23 cellular contexts compared by ENCODE assay signal in genomic region chr16:995087-995486, GRCh38. TPM values are rescaled to one million over a fixed set of nuclear protein-coding genes. Genes with fewer than 3 reads are reported as not detected.
A peak's percentile ranks its signal among the peaks of the same experiment; 100 is the strongest.
DNase-seq lines count a peak whose midpoint lies in the region; ATAC-seq and TF ChIP-seq lines count a peak whose summit lies in the region.
"Had no signal": no experiment of that assay in that cellular context is flagged by ENCODE, and none has a peak within 500 bp of the region (broad histone marks: within the 10 kb centered on the region; RNA-seq: fewer than 3 reads in every experiment).

No MANE protein-coding gene starts in this region.

- H3K27ac Mint-ChIP-seq in naive thymus-derived CD8-positive, alpha-beta T cell: peak overlapping the region in 6 of 10 donors; percentile 16 to 96 (median 54)
- H3K27ac Mint-ChIP-seq: H9; stimulated activated naive CD8-positive, alpha-beta T cell treated with anti-CD3 and anti-CD28 coated beads, Interleukin-15, Interleukin-2, amounts not matched to agents 100 ng/mL and 50 ng/mL, for 24 hours had no signal

- TF ChIP-seq CTCF in epithelial cell of esophagus (IDR thresholded peaks at IDR 0.05; ENCODE audit: insufficient read depth, low read depth, low read length, missing control alignments): no peak

- peak overlapping the region in 5 of 10 donors; percentile 14 to 86 (median 36) for H3K4me3 Mint-ChIP-seq in naive thymus-derived CD8-positive, alpha-beta T cell
- H3K4me3 Mint-ChIP-seq: H9; stimulated activated naive CD8-positive, alpha-beta T cell treated with anti-CD3 and anti-CD28 coated beads, Interleukin-15, Interleukin-2, amounts not matched to agents 100 ng/mL and 50 ng/mL, for 24 hours had no signal

- H2BK5ac ChIP-seq in neuronal stem cell (ENCODE audit: low read length): no peak overlapping the region

- H3K14ac ChIP-seq in neuronal stem cell (ENCODE audit: low read length): no peak overlapping the region

- H3K18ac ChIP-seq in neuronal stem cell (ENCODE audit: low read length): no peak overlapping the region

- POLR2A ChIA-PET in naive thymus-derived CD8-positive, alpha-beta T cell (lab: Charles Lee): interaction anchor here (0.9 to 14.6 kb wide), 3 partner anchors 9 to 788 kb away, joined by 3 to 171 read pairs (median 3); partner anchors contain the start of genes NUBP2, SOX8 and SPSB3

- H3K4me3 ChIP-seq in SJCRH30 (no peak overlapping the region), epithelial cell of esophagus (ENCODE audit: low read length) (no peak overlapping the region), neuronal stem cell (ENCODE audit: low read length in 2 of 2) (peak overlapping the region in 1 of 2 donors; percentile 23)
- H3K4me3 ChIP-seq: BLaER1 treated with 17β-estradiol and CSF1 and Interleukin-3, amounts not matched to agents 10 nM and 100 nM; body of pancreas; SK-N-MC had no signal

- H3K27ac ChIP-seq in SJCRH30: no peak overlapping the region
- H3K27ac ChIP-seq in neuronal stem cell (replicated peaks; ENCODE audit: low read length): no peak overlapping the region
- H3K27ac ChIP-seq: BLaER1 treated with 17β-estradiol and CSF1 and Interleukin-3, amounts not matched to agents 10 nM and 100 nM; body of pancreas; SK-N-MC had no signal

- no peak for ATAC-seq in naive thymus-derived CD8-positive, alpha-beta T cell
- no peak for ATAC-seq in HG03175 (IDR thresholded peaks at IDR 0.05; ENCODE audit: unreplicated experiment)
- ATAC-seq in GM19463 (IDR thresholded peaks at IDR 0.05; ENCODE audit: unreplicated experiment): no peak
- ATAC-seq: body of pancreas had no signal

- H2BK15ac ChIP-seq in neuronal stem cell (ENCODE audit: low read length): no peak overlapping the region

- H3K27me3 ChIP-seq in SJCRH30 (no peaks in the 10 kb centered on the region), neuronal stem cell (ENCODE audit: control insufficient read depth in 3 of 3, insufficient read depth in 3 of 3, low read depth in 1 of 3, low read length in 3 of 3) (peaks cover 0 to 15% (median 0%) of the 10 kb centered on the region in 3 experiments)
- H3K27me3 ChIP-seq: body of pancreas had no signal

- H3K36me3 Mint-ChIP-seq in naive thymus-derived CD8-positive, alpha-beta T cell: peaks cover 4 to 10% (median 7%) of the 10 kb centered on the region in 3 donors

- H2BK120ac ChIP-seq in neuronal stem cell (ENCODE audit: low read depth, low read length): no peak overlapping the region

- H2AK5ac ChIP-seq in neuronal stem cell (ENCODE audit: low read depth, low read length): no peak overlapping the region

- no peak overlapping the region for H2BK12ac ChIP-seq in neuronal stem cell (ENCODE audit: low read length)

- no peak overlapping the region for H4K8ac ChIP-seq in neuronal stem cell (ENCODE audit: low read depth, low read length)

- H3K4me2 ChIP-seq in neuronal stem cell (ENCODE audit: insufficient read depth, low read length, poor library complexity, severe bottlenecking): no peak overlapping the region
- H3K4me2 ChIP-seq: BLaER1 treated with 17β-estradiol and CSF1 and Interleukin-3, amounts not matched to agents 10 nM and 100 nM had no signal

- H3K27me3 Mint-ChIP-seq in naive thymus-derived CD8-positive, alpha-beta T cell: peaks cover 0 to 4% (median 0%) of the 10 kb centered on the region in 5 donors

- H3K9ac ChIP-seq in neuronal stem cell (ENCODE audit: low read depth, low read length, poor library complexity): no peak overlapping the region
- H3K9ac ChIP-seq: BLaER1 treated with 17β-estradiol and CSF1 and Interleukin-3, amounts not matched to agents 10 nM and 100 nM had no signal

- peaks cover 19% of the 10 kb centered on the region for H3K9me3 ChIP-seq in SJCRH30 (replicated peaks)
- H3K9me3 ChIP-seq in neuronal stem cell (replicated peaks in 1 of 2; ENCODE audit: control insufficient read depth in 2 of 2, insufficient read depth in 1 of 2, low read depth in 1 of 2, low read length in 2 of 2): peaks cover 0 to 27% of the 10 kb centered on the region in 2 donors
- H3K9me3 ChIP-seq: BLaER1 treated with 17β-estradiol and CSF1 and Interleukin-3, amounts not matched to agents 10 nM and 100 nM; body of pancreas had no signal

- peak in 2 of 3 experiments; percentile 37 to 45 for DNase-seq in NCI-H1417 (lab: John Stamatoyannopoulos, UW)
- DNase-seq in NCI-H1417 treated with DMSO at 0.1 percent for 48 hours (lab: John Stamatoyannopoulos, UW): no peak
- DNase-seq in SJCRH30: peak; percentile 70 to 72
- peak; percentile 33 for DNase-seq in epithelial cell of esophagus (ENCODE audit: low read depth)
- no peak for DNase-seq in naive thymus-derived CD8-positive, alpha-beta T cell
- no peak for DNase-seq in neuronal stem cell (ENCODE audit: low spot score)
- DNase-seq: activated naive CD4-positive, alpha-beta T cell treated with Interleukin-2 at 50 U/mL for 16 hours; activated T-cell treated with anti-CD3 and anti-CD28 coated beads for 4 hours; body of pancreas; DMS153; H9; hippocampal formation; kidney glomerular epithelial cell; NCI-H510A; nucleus accumbens; retina; stimulated activated CD4-positive, alpha-beta T cell treated with anti-CD3 and anti-CD28 coated beads, Interleukin-15, amount 100 ng/mL, for 24 hours; trophoblast cell had no signal

- peaks cover 21 to 57% (median 41%) of the 10 kb centered on the region in 4 donors for H3K4me1 Mint-ChIP-seq in naive thymus-derived CD8-positive, alpha-beta T cell

- peaks cover 27% of the 10 kb centered on the region for H3K4me1 ChIP-seq in SJCRH30
- peaks cover 5 to 44% of the 10 kb centered on the region in 2 donors for H3K4me1 ChIP-seq in neuronal stem cell (ENCODE audit: control insufficient read depth in 2 of 2, insufficient read depth in 1 of 2, low read depth in 1 of 2, low read length in 2 of 2)
- H3K4me1 ChIP-seq: body of pancreas had no signal

- H4K91ac ChIP-seq in neuronal stem cell (ENCODE audit: low read depth, low read length, poor library complexity): no peak overlapping the region

- H3K9me3 Mint-ChIP-seq in naive thymus-derived CD8-positive, alpha-beta T cell: peaks cover 0 to 17% (median 0%) of the 10 kb centered on the region in 9 donors
- H3K9me3 Mint-ChIP-seq: H9; stimulated activated naive CD8-positive, alpha-beta T cell treated with anti-CD3 and anti-CD28 coated beads, Interleukin-15, Interleukin-2, amounts not matched to agents 100 ng/mL and 50 ng/mL, for 24 hours had no signal

- no peak overlapping the region for H2AFZ ChIP-seq in neuronal stem cell (ENCODE audit: low read length)

- H3K4ac ChIP-seq in neuronal stem cell (ENCODE audit: low read length): no peak overlapping the region

- no peak overlapping the region for H3K23ac ChIP-seq in neuronal stem cell (ENCODE audit: low read depth, low read length, poor library complexity)

- H3K36me3 ChIP-seq in SJCRH30 (no peaks in the 10 kb centered on the region), neuronal stem cell (replicated peaks in 1 of 2; ENCODE audit: control insufficient read depth in 2 of 2, insufficient read depth in 2 of 2, low read length in 2 of 2) (no peaks in the 10 kb centered on the region)
- H3K36me3 ChIP-seq: BLaER1 treated with 17β-estradiol and CSF1 and Interleukin-3, amounts not matched to agents 10 nM and 100 nM had no signal

- no peaks in the 10 kb centered on the region for H3K79me1 ChIP-seq in neuronal stem cell (ENCODE audit: low read depth, low read length)

- WGBS in neuronal stem cell (ENCODE audit: extremely low coverage in 2 of 2, insufficient read length in 2 of 2, insufficient replicate concordance in 1 of 2), 2 donors: no CpG with 5 or more reads among the region's 3 CpGs

RNA-seq across cellular contexts. Expression of gene SOX8, which starts 13.5 kb away (rescaled TPM):
- 141 and 144 TPM in 2 replicates for total RNA-seq in SJCRH30 (2014; rRNA removed; shearing (Covaris generic))
- total RNA-seq in naive thymus-derived CD8-positive, alpha-beta T cell: 1 to 10 TPM; 3.0 to 4.3 TPM
- polyA plus RNA-seq in naive thymus-derived CD8-positive, alpha-beta T cell: 1 to 10 TPM; 1.3 to 5.1 (median 1.3) TPM
- 5.1 TPM for polyA plus RNA-seq in neuronal stem cell (2013, experiment 1 of 2)
- polyA plus RNA-seq in neuronal stem cell (2013, experiment 2 of 2): 5.2 TPM

RNA-seq across cellular contexts. Expression of gene LMF1, which starts 24.3 kb away (rescaled TPM):
- 2.3 and 2.7 TPM in 2 replicates for total RNA-seq in SJCRH30 (2014; rRNA removed; shearing (Covaris generic))
- total RNA-seq in naive thymus-derived CD8-positive, alpha-beta T cell: 10 to 100 TPM; 40.7 to 45.1 TPM
- polyA plus RNA-seq in naive thymus-derived CD8-positive, alpha-beta T cell: 10 to 100 TPM; 12.2 to 13.6 (median 12.9) TPM
- 6.9 TPM for polyA plus RNA-seq in neuronal stem cell (2013, experiment 1 of 2)
- 6.7 TPM for polyA plus RNA-seq in neuronal stem cell (2013, experiment 2 of 2)

Comparison
In these comparisons a context has a peak if more than half of its experiments do, and no peak if none do; other contexts are left out.
1. DNase-seq: peak in NCI-H1417 (2 of 3), SJCRH30 (2 of 2) and epithelial cell of esophagus (single experiment); none in NCI-H1417 treated with DMSO at 0.1 percent for 48 hours (single experiment), naive thymus-derived CD8-positive, alpha-beta T cell (0 of 10) and neuronal stem cell (single experiment).
2. RNA of gene SOX8, which starts 13.5 kb away (total RNA-seq): 141 to 144 TPM in SJCRH30; 3.0 to 4.3 TPM in naive thymus-derived CD8-positive, alpha-beta T cell; every median in the first group is over 10 times any median in the second.
3. RNA of gene LMF1, which starts 24.3 kb away (total RNA-seq): 40.7 to 45.1 TPM in naive thymus-derived CD8-positive, alpha-beta T cell; 2.3 to 2.7 TPM in SJCRH30; every median in the first group is over 10 times any median in the second.